In the genomic region with DNA sequence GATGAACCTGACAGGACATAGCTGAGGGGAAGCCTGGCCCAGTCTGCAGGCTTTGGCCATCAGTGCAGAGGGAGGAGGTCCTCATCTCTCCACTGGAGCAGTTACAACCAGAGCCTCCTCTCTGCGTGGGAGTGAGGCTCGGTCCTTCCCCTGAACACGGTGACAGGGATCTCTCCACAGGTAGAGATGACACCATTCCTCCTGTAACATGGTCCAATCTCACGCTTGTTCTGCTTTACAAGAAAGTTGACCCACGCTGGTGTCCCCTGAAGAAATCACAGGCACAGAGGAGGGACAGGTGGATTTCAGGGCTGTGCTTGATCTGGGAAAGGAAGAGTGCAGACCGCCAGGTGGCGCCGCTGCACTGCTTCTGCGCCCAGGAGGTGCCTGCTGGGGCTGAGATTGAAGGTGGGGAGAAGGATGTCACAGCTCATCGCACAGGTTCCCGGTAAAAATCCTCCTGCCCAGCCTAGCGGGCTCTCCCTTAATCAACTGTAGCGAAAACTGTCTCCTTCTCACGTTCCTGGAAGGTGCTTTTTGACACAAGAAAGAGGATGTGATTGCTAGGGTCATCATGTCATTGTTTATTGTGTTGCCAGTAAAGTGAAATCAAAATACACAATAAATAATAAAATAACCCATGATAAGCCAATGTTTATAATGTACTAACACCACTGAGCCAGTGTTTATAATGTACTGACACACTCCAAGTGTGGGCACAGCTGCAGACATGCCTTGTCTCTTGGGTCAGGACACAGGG, we compare ENCODE assay signal across 1 cellular context.
TF ChIP-seq lines count a peak whose summit lies in the region.

No MANE protein-coding gene starts in this region.

TF ChIP-seq in GM12878, 131 proteins besides CTCF, POLR2A, EP300 and RAD21 (continued from another document):
- TF ChIP-seq, protein P1, sequence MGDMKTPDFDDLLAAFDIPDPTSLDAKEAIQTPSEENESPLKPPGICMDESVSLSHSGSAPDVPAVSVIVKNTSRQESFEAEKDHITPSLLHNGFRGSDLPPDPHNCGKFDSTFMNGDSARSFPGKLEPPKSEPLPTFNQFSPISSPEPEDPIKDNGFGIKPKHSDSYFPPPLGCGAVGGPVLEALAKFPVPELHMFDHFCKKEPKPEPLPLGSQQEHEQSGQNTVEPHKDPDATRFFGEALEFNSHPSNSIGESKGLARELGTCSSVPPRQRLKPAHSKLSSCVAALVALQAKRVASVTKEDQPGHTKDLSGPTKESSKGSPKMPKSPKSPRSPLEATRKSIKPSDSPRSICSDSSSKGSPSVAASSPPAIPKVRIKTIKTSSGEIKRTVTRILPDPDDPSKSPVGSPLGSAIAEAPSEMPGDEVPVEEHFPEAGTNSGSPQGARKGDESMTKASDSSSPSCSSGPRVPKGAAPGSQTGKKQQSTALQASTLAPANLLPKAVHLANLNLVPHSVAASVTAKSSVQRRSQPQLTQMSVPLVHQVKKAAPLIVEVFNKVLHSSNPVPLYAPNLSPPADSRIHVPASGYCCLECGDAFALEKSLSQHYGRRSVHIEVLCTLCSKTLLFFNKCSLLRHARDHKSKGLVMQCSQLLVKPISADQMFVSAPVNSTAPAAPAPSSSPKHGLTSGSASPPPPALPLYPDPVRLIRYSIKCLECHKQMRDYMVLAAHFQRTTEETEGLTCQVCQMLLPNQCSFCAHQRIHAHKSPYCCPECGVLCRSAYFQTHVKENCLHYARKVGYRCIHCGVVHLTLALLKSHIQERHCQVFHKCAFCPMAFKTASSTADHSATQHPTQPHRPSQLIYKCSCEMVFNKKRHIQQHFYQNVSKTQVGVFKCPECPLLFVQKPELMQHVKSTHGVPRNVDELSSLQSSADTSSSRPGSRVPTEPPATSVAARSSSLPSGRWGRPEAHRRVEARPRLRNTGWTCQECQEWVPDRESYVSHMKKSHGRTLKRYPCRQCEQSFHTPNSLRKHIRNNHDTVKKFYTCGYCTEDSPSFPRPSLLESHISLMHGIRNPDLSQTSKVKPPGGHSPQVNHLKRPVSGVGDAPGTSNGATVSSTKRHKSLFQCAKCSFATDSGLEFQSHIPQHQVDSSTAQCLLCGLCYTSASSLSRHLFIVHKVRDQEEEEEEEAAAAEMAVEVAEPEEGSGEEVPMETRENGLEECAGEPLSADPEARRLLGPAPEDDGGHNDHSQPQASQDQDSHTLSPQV (IDR thresholded peaks at IDR 0.05), result no peak
- TF ChIP-seq FOS (IDR thresholded peaks at IDR 0.05; ENCODE audit: borderline replicate concordance, extremely low read depth, insufficient read length) (no peak), POLR2AphosphoS5 (IDR thresholded peaks at IDR 0.05; ENCODE audit: low read length) (no peak), EGR1 (IDR thresholded peaks at IDR 0.05; ENCODE audit: borderline replicate concordance in 1 of 2, low read depth in 2 of 2, low read length in 2 of 2) (no peak), GABPA (IDR thresholded peaks at IDR 0.05; ENCODE audit: low read depth) (no peak), EZH2 (IDR thresholded peaks at IDR 0.05; ENCODE audit: borderline replicate concordance, control insufficient read depth, low read depth, low read length) (no peak), ETV6 (conservative IDR thresholded peaks at IDR 0.05 in 1 of 2, IDR thresholded peaks at IDR 0.05 in 1 of 2; ENCODE audit: borderline replicate concordance in 1 of 2, low read depth in 1 of 2) (no peak), ZNF384 (IDR thresholded peaks at IDR 0.05; ENCODE audit: borderline replicate concordance, low read depth, low read length) (no peak), CREM (IDR thresholded peaks at IDR 0.05; ENCODE audit: low read depth) (no peak), RAD51 (IDR thresholded peaks at IDR 0.05) (no peak), RB1 (IDR thresholded peaks at IDR 0.05; ENCODE audit: borderline replicate concordance) (peak; percentile 78; the same call in 1 of the 2 replicates), SP1 (IDR thresholded peaks at IDR 0.05; ENCODE audit: low read depth, low read length) (peak; percentile 22), YBX1 (IDR thresholded peaks at IDR 0.05) (no peak), RFX5 (IDR thresholded peaks at IDR 0.05; ENCODE audit: low read depth, low read length) (no peak), ZBED1 (IDR thresholded peaks at IDR 0.05; ENCODE audit: borderline replicate concordance) (no peak), HDGF (IDR thresholded peaks at IDR 0.05) (no peak), STAT1 (conservative IDR thresholded peaks at IDR 0.05) (0 out of 2 replicates have a peak, but pooled peaks have one; percentile 38), ZZZ3 (IDR thresholded peaks at IDR 0.05; ENCODE audit: control insufficient read depth, insufficient read length, low read depth) (no peak), SUPT20H (IDR thresholded peaks at IDR 0.05; ENCODE audit: borderline replicate concordance, control insufficient read depth, low read depth, low read length) (no peak), TARDBP (IDR thresholded peaks at IDR 0.05; ENCODE audit: borderline replicate concordance) (no peak), TAF1 (IDR thresholded peaks at IDR 0.05; ENCODE audit: borderline replicate concordance, low read depth, low read length) (no peak), GATAD2B (conservative IDR thresholded peaks at IDR 0.05; ENCODE audit: low read depth) (no peak), BRCA1 (IDR thresholded peaks at IDR 0.05; ENCODE audit: low read depth, low read length) (no peak), SRF (IDR thresholded peaks at IDR 0.05; ENCODE audit: low read depth in 2 of 2, low read length in 2 of 2) (no peak)
- TF ChIP-seq, protein P2, sequence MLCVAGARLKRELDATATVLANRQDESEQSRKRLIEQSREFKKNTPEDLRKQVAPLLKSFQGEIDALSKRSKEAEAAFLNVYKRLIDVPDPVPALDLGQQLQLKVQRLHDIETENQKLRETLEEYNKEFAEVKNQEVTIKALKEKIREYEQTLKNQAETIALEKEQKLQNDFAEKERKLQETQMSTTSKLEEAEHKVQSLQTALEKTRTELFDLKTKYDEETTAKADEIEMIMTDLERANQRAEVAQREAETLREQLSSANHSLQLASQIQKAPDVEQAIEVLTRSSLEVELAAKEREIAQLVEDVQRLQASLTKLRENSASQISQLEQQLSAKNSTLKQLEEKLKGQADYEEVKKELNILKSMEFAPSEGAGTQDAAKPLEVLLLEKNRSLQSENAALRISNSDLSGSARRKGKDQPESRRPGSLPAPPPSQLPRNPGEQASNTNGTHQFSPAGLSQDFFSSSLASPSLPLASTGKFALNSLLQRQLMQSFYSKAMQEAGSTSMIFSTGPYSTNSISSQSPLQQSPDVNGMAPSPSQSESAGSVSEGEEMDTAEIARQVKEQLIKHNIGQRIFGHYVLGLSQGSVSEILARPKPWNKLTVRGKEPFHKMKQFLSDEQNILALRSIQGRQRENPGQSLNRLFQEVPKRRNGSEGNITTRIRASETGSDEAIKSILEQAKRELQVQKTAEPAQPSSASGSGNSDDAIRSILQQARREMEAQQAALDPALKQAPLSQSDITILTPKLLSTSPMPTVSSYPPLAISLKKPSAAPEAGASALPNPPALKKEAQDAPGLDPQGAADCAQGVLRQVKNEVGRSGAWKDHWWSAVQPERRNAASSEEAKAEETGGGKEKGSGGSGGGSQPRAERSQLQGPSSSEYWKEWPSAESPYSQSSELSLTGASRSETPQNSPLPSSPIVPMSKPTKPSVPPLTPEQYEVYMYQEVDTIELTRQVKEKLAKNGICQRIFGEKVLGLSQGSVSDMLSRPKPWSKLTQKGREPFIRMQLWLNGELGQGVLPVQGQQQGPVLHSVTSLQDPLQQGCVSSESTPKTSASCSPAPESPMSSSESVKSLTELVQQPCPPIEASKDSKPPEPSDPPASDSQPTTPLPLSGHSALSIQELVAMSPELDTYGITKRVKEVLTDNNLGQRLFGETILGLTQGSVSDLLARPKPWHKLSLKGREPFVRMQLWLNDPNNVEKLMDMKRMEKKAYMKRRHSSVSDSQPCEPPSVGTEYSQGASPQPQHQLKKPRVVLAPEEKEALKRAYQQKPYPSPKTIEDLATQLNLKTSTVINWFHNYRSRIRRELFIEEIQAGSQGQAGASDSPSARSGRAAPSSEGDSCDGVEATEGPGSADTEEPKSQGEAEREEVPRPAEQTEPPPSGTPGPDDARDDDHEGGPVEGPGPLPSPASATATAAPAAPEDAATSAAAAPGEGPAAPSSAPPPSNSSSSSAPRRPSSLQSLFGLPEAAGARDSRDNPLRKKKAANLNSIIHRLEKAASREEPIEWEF (IDR thresholded peaks at IDR 0.05; ENCODE audit: insufficient replicate concordance, low read depth, low read length), result no peak
- TF ChIP-seq, protein P3, sequence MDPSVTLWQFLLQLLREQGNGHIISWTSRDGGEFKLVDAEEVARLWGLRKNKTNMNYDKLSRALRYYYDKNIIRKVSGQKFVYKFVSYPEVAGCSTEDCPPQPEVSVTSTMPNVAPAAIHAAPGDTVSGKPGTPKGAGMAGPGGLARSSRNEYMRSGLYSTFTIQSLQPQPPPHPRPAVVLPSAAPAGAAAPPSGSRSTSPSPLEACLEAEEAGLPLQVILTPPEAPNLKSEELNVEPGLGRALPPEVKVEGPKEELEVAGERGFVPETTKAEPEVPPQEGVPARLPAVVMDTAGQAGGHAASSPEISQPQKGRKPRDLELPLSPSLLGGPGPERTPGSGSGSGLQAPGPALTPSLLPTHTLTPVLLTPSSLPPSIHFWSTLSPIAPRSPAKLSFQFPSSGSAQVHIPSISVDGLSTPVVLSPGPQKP (IDR thresholded peaks at IDR 0.05; ENCODE audit: low read depth, low read length), result 0 out of 2 replicates have a peak, but pooled peaks have one; percentile 20
- TF ChIP-seq, protein P4, sequence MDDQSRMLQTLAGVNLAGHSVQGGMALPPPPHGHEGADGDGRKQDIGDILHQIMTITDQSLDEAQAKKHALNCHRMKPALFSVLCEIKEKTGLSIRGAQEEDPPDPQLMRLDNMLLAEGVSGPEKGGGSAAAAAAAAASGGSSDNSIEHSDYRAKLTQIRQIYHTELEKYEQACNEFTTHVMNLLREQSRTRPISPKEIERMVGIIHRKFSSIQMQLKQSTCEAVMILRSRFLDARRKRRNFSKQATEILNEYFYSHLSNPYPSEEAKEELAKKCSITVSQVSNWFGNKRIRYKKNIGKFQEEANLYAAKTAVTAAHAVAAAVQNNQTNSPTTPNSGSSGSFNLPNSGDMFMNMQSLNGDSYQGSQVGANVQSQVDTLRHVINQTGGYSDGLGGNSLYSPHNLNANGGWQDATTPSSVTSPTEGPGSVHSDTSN (IDR thresholded peaks at IDR 0.05; ENCODE audit: insufficient replicate concordance, low read depth, low read length), result no peak
- TF ChIP-seq, protein P5, sequence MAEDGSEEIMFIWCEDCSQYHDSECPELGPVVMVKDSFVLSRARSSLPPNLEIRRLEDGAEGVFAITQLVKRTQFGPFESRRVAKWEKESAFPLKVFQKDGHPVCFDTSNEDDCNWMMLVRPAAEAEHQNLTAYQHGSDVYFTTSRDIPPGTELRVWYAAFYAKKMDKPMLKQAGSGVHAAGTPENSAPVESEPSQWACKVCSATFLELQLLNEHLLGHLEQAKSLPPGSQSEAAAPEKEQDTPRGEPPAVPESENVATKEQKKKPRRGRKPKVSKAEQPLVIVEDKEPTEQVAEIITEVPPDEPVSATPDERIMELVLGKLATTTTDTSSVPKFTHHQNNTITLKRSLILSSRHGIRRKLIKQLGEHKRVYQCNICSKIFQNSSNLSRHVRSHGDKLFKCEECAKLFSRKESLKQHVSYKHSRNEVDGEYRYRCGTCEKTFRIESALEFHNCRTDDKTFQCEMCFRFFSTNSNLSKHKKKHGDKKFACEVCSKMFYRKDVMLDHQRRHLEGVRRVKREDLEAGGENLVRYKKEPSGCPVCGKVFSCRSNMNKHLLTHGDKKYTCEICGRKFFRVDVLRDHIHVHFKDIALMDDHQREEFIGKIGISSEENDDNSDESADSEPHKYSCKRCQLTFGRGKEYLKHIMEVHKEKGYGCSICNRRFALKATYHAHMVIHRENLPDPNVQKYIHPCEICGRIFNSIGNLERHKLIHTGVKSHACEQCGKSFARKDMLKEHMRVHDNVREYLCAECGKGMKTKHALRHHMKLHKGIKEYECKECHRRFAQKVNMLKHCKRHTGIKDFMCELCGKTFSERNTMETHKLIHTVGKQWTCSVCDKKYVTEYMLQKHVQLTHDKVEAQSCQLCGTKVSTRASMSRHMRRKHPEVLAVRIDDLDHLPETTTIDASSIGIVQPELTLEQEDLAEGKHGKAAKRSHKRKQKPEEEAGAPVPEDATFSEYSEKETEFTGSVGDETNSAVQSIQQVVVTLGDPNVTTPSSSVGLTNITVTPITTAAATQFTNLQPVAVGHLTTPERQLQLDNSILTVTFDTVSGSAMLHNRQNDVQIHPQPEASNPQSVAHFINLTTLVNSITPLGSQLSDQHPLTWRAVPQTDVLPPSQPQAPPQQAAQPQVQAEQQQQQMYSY (CRISPR knock-in tag; IDR thresholded peaks at IDR 0.05), result no peak
- TF ChIP-seq, protein P6, sequence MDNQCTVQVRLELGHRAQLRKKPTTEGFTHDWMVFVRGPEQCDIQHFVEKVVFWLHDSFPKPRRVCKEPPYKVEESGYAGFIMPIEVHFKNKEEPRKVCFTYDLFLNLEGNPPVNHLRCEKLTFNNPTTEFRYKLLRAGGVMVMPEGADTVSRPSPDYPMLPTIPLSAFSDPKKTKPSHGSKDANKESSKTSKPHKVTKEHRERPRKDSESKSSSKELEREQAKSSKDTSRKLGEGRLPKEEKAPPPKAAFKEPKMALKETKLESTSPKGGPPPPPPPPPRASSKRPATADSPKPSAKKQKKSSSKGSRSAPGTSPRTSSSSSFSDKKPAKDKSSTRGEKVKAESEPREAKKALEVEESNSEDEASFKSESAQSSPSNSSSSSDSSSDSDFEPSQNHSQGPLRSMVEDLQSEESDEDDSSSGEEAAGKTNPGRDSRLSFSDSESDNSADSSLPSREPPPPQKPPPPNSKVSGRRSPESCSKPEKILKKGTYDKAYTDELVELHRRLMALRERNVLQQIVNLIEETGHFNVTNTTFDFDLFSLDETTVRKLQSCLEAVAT (IDR thresholded peaks at IDR 0.05), result 0 out of 2 replicates have a peak, but pooled peaks have one; percentile 19
TF ChIP-seq in GM12878: peak in this region for 9.
